Comparison of ENCODE assay signal across 27 cellular contexts in genomic region chr6:40924832-40925231, GRCh38.
"Had no signal": no experiment of that assay in that cellular context is flagged by ENCODE, and none has a peak within 500 bp of the region (broad histone marks: within the 10 kb centered on the region; RNA-seq: fewer than 3 reads in every experiment).

No MANE protein-coding gene starts in this region.

- H3K4me3 Mint-ChIP-seq: naive thymus-derived CD8-positive, alpha-beta T cell; natural killer cell treated with Interleukin-12 subunit alpha and Interleukin-12 subunit beta and Interleukin-15 and Interleukin-18, amount 100 ng/mL, for 72 hours; nephron progenitor cell; neural crest cell; stimulated activated effector memory CD8-positive, alpha-beta T cell treated with anti-CD3 and anti-CD28 coated beads, Interleukin-12 subunit alpha, Interleukin-12 subunit beta, amount 100 ng/mL, for 72 hours; stimulated activated naive B cell treated with anti-CD40 and anti-IgM and Interleukin-4, amounts not matched to agents 10 μg/mL and 1 μg/mL and 100 μg/mL, for 72 hours; stimulated activated naive CD8-positive, alpha-beta T cell treated with anti-CD3 and anti-CD28 coated beads, Interleukin-15, Interleukin-2, amounts not matched to agents 100 ng/mL and 50 ng/mL, for 24 hours had no signal

- H3K27me3 Mint-ChIP-seq: stimulated activated naive CD8-positive, alpha-beta T cell treated with anti-CD3 and anti-CD28 coated beads, Interleukin-15, Interleukin-2, amounts not matched to agents 100 ng/mL and 50 ng/mL, for 24 hours had no signal

- H3K4me3 ChIP-seq: pancreas, prostate gland, right lobe of liver, sigmoid colon, stomach, thoracic aorta, thyroid gland, tibial nerve, upper lobe of left lung, vagina had no signal

- H3K4me1 Mint-ChIP-seq: naive thymus-derived CD8-positive, alpha-beta T cell; neural crest cell; stimulated activated effector memory CD8-positive, alpha-beta T cell treated with anti-CD3 and anti-CD28 coated beads, Interleukin-12 subunit alpha, Interleukin-12 subunit beta, amount 100 ng/mL, for 72 hours had no signal

- H3K27ac ChIP-seq: neutrophil, pancreas, prostate gland, right lobe of liver, sigmoid colon, stomach, thoracic aorta, thyroid gland, tibial nerve, upper lobe of left lung, vagina had no signal

- H3K36me3 Mint-ChIP-seq: naive thymus-derived CD8-positive, alpha-beta T cell; natural killer cell treated with Interleukin-12 subunit alpha and Interleukin-12 subunit beta and Interleukin-15 and Interleukin-18, amount 100 ng/mL, for 72 hours; stimulated activated effector memory CD8-positive, alpha-beta T cell treated with anti-CD3 and anti-CD28 coated beads, Interleukin-12 subunit alpha, Interleukin-12 subunit beta, amount 100 ng/mL, for 72 hours; stimulated activated naive B cell treated with anti-CD40 and anti-IgM and Interleukin-4, amounts not matched to agents 10 μg/mL and 1 μg/mL and 100 μg/mL, for 72 hours had no signal

- H3K36me3 ChIP-seq: neutrophil, pancreas, prostate gland, right lobe of liver, sigmoid colon, stomach, thoracic aorta, thyroid gland, tibial nerve, upper lobe of left lung, vagina had no signal

- H3K9me3 Mint-ChIP-seq: naive thymus-derived CD8-positive, alpha-beta T cell; natural killer cell treated with Interleukin-12 subunit alpha and Interleukin-12 subunit beta and Interleukin-15 and Interleukin-18, amount 100 ng/mL, for 72 hours; nephron progenitor cell; neural crest cell; stimulated activated effector memory CD8-positive, alpha-beta T cell treated with anti-CD3 and anti-CD28 coated beads, Interleukin-12 subunit alpha, Interleukin-12 subunit beta, amount 100 ng/mL, for 72 hours; stimulated activated naive B cell treated with anti-CD40 and anti-IgM and Interleukin-4, amounts not matched to agents 10 μg/mL and 1 μg/mL and 100 μg/mL, for 72 hours; stimulated activated naive CD8-positive, alpha-beta T cell treated with anti-CD3 and anti-CD28 coated beads, Interleukin-15, Interleukin-2, amounts not matched to agents 100 ng/mL and 50 ng/mL, for 24 hours had no signal

- H3K27ac Mint-ChIP-seq: naive thymus-derived CD8-positive, alpha-beta T cell; natural killer cell treated with Interleukin-12 subunit alpha and Interleukin-12 subunit beta and Interleukin-15 and Interleukin-18, amount 100 ng/mL, for 72 hours; nephron progenitor cell; stimulated activated effector memory CD8-positive, alpha-beta T cell treated with anti-CD3 and anti-CD28 coated beads, Interleukin-12 subunit alpha, Interleukin-12 subunit beta, amount 100 ng/mL, for 72 hours; stimulated activated naive B cell treated with anti-CD40 and anti-IgM and Interleukin-4, amounts not matched to agents 10 μg/mL and 1 μg/mL and 100 μg/mL, for 72 hours; stimulated activated naive CD8-positive, alpha-beta T cell treated with anti-CD3 and anti-CD28 coated beads, Interleukin-15, Interleukin-2, amounts not matched to agents 100 ng/mL and 50 ng/mL, for 24 hours had no signal

- H3K27me3 ChIP-seq: pancreas, right lobe of liver, sigmoid colon, stomach, thyroid gland, tibial nerve, upper lobe of left lung, vagina had no signal

- H3K9me3 ChIP-seq: neutrophil, pancreas, prostate gland, right lobe of liver, sigmoid colon, stomach, thoracic aorta, thyroid gland, tibial nerve, upper lobe of left lung, vagina had no signal

- DNase-seq: naive thymus-derived CD8-positive, alpha-beta T cell; nephron progenitor cell; nucleus accumbens; pancreas; right cardiac atrium; right lobe of liver; sigmoid colon; small intestine; stimulated activated CD4-positive, alpha-beta T cell treated with anti-CD3 and anti-CD28 coated beads, Interleukin-15, amount 100 ng/mL, for 24 hours; stimulated activated CD4-positive, alpha-beta T cell treated with anti-CD3 and anti-CD28 coated beads, Interleukin-2, amount 100 ng/mL, for 24 hours; stimulated activated CD4-positive, alpha-beta T cell treated with anti-CD3 and anti-CD28 coated beads, Interleukin-2, amount 100 ng/mL, for 48 hours; stimulated activated CD4-positive, alpha-beta T cell treated with anti-CD3 and anti-CD28 coated beads, Interleukin-4, amount 100 ng/mL, for 24 hours; stimulated activated naive B cell treated with anti-CD40 and anti-IgM and Interleukin-4, amounts not matched to agents 10 μg/mL and 1 μg/mL and 100 μg/mL, for 72 hours; stimulated activated naive CD4-positive, alpha-beta T cell treated with Interleukin-2 at 50 U/mL for 16 hours; stomach; thyroid gland; trophoblast cell; upper lobe of left lung had no signal

- ATAC-seq: naive thymus-derived CD8-positive, alpha-beta T cell; natural killer cell treated with Interleukin-12 subunit alpha and Interleukin-12 subunit beta and Interleukin-15 and Interleukin-18, amount 100 ng/mL, for 72 hours; pancreas; right cardiac atrium; right lobe of liver; stimulated activated effector memory CD8-positive, alpha-beta T cell treated with anti-CD3 and anti-CD28 coated beads, Interleukin-12 subunit alpha, Interleukin-12 subunit beta, amount 100 ng/mL, for 72 hours; stimulated activated naive B cell treated with anti-CD40 and anti-IgM and Interleukin-4, amounts not matched to agents 10 μg/mL and 1 μg/mL and 100 μg/mL, for 72 hours had no signal

- H3K4me1 ChIP-seq: pancreas, prostate gland, right lobe of liver, sigmoid colon, stomach, tibial nerve, upper lobe of left lung, vagina had no signal
